In genomic region chr1:24927886-24928630, GRCh38 we compare ENCODE assay signal across 1 cellular context.
TF ChIP-seq lines count a peak whose summit lies in the region.

No MANE protein-coding gene starts in this region.

TF ChIP-seq in WTC11, 78 proteins besides CTCF, POLR2A, EP300 and RAD21 (continued from another document):
- TF ChIP-seq, protein P1, sequence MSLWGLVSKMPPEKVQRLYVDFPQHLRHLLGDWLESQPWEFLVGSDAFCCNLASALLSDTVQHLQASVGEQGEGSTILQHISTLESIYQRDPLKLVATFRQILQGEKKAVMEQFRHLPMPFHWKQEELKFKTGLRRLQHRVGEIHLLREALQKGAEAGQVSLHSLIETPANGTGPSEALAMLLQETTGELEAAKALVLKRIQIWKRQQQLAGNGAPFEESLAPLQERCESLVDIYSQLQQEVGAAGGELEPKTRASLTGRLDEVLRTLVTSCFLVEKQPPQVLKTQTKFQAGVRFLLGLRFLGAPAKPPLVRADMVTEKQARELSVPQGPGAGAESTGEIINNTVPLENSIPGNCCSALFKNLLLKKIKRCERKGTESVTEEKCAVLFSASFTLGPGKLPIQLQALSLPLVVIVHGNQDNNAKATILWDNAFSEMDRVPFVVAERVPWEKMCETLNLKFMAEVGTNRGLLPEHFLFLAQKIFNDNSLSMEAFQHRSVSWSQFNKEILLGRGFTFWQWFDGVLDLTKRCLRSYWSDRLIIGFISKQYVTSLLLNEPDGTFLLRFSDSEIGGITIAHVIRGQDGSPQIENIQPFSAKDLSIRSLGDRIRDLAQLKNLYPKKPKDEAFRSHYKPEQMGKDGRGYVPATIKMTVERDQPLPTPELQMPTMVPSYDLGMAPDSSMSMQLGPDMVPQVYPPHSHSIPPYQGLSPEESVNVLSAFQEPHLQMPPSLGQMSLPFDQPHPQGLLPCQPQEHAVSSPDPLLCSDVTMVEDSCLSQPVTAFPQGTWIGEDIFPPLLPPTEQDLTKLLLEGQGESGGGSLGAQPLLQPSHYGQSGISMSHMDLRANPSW (CRISPR knock-in tag; conservative IDR thresholded peaks at IDR 0.05; ENCODE audit: low read depth), result no peak
